In the genomic region with DNA sequence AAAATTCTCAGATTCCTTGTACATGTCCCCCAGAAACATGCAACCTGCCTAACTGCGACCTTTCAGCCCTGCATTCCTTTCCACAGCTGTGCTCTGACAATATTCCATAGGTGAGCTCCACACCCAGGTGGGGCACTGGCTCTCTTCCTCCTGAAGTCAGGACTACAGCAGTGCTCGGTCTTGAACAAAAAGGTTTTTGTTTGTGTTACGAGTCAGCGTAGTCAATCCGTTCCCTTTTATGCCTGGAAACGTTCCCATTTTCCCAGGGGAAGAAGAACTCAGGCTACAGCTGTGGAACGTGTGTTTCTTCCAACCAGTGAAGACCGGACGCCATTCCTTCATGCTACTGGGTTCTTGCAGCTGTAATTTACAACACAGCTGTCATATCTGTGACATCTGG, we compare ENCODE assay signal across 16 cellular contexts.
"Had no signal": no experiment of that assay in that cellular context is flagged by ENCODE, and none has a peak within 500 bp of the region (broad histone marks: within the 10 kb centered on the region; RNA-seq: fewer than 3 reads in every experiment).

No MANE protein-coding gene starts in this region.

- H3K4me3 Mint-ChIP-seq: activated CD8-positive, alpha-beta memory T cell treated with anti-CD3 and anti-CD28 coated beads, Interleukin-2, amount 10 ng/mL, durations not matched to agents 7 days and 5 days; activated naive CD4-positive, alpha-beta T cell treated with anti-CD3 and anti-CD28 coated beads for 36 hours; activated naive CD8-positive, alpha-beta T cell treated with anti-CD3 and anti-CD28 coated beads, Interleukin-2, amount 50 U/mL, for 24 hours; nephron; stimulated activated effector memory CD8-positive, alpha-beta T cell treated with anti-CD3 and anti-CD28 coated beads, Interleukin-12 subunit alpha, Interleukin-12 subunit beta, amount 100 ng/mL, for 72 hours had no signal

- H3K36me3 Mint-ChIP-seq: activated CD8-positive, alpha-beta memory T cell treated with anti-CD3 and anti-CD28 coated beads, Interleukin-2, amount 10 ng/mL, durations not matched to agents 7 days and 5 days; stimulated activated effector memory CD8-positive, alpha-beta T cell treated with anti-CD3 and anti-CD28 coated beads, Interleukin-12 subunit alpha, Interleukin-12 subunit beta, amount 100 ng/mL, for 72 hours had no signal

- H3K4me1 ChIP-seq: thyroid gland, uterus had no signal

- DNase-seq: activated CD4-positive, alpha-beta T cell treated with anti-CD3 and anti-CD28 coated beads for 1 hour; activated CD4-positive, alpha-beta T cell treated with anti-CD3 and anti-CD28 coated beads, Interleukin-2, amount 50 U/mL, for 48 hours; activated CD8-positive, alpha-beta memory T cell treated with anti-CD3 and anti-CD28 coated beads, Interleukin-2, amount 10 ng/mL, durations not matched to agents 7 days and 5 days; activated naive CD4-positive, alpha-beta T cell treated with anti-CD3 and anti-CD28 coated beads for 36 hours; activated naive CD8-positive, alpha-beta T cell treated with anti-CD3 and anti-CD28 coated beads, Interleukin-2, amount 50 U/mL, for 24 hours; activated T-cell treated with anti-CD3 and anti-CD28 coated beads, Interleukin-2, amount 50 U/mL, for 1 hour; aorta; erythroblast; hippocampal formation; mesendoderm; thyroid gland; uterus had no signal

- H3K27me3 ChIP-seq: thyroid gland, uterus had no signal

- H3K4me3 ChIP-seq: thyroid gland, uterus had no signal

- H3K4me1 Mint-ChIP-seq: activated CD8-positive, alpha-beta memory T cell treated with anti-CD3 and anti-CD28 coated beads, Interleukin-2, amount 10 ng/mL, durations not matched to agents 7 days and 5 days; activated naive CD8-positive, alpha-beta T cell treated with anti-CD3 and anti-CD28 coated beads, Interleukin-2, amount 50 U/mL, for 24 hours; nephron; stimulated activated effector memory CD8-positive, alpha-beta T cell treated with anti-CD3 and anti-CD28 coated beads, Interleukin-12 subunit alpha, Interleukin-12 subunit beta, amount 100 ng/mL, for 72 hours had no signal

- H3K27ac ChIP-seq: thyroid gland, uterus, VCaP had no signal

- ATAC-seq: activated CD8-positive, alpha-beta memory T cell treated with anti-CD3 and anti-CD28 coated beads, Interleukin-2, amount 10 ng/mL, durations not matched to agents 7 days and 5 days; activated naive CD8-positive, alpha-beta T cell treated with anti-CD3 and anti-CD28 coated beads, Interleukin-2, amount 50 U/mL, for 24 hours; stimulated activated effector memory CD8-positive, alpha-beta T cell treated with anti-CD3 and anti-CD28 coated beads, Interleukin-12 subunit alpha, Interleukin-12 subunit beta, amount 100 ng/mL, for 72 hours had no signal

- H3K9me3 Mint-ChIP-seq: activated naive CD4-positive, alpha-beta T cell treated with anti-CD3 and anti-CD28 coated beads for 36 hours; activated naive CD8-positive, alpha-beta T cell treated with anti-CD3 and anti-CD28 coated beads, Interleukin-2, amount 50 U/mL, for 24 hours; activated T-helper 2 cell treated with anti-CD3 and anti-CD28 coated beads, Interferon-gamma antibody, Interleukin-2, Interleukin-4, amounts not matched to agents 10 μg/mL and 5 μg/mL and 100 μg/mL, durations not matched to agents 14 hours and 24 hours and 36 hours; stimulated activated effector memory CD8-positive, alpha-beta T cell treated with anti-CD3 and anti-CD28 coated beads, Interleukin-12 subunit alpha, Interleukin-12 subunit beta, amount 100 ng/mL, for 72 hours had no signal

- H3K27ac Mint-ChIP-seq: activated CD8-positive, alpha-beta memory T cell treated with anti-CD3 and anti-CD28 coated beads, Interleukin-2, amount 10 ng/mL, durations not matched to agents 7 days and 5 days; activated naive CD4-positive, alpha-beta T cell treated with anti-CD3 and anti-CD28 coated beads for 36 hours; activated naive CD8-positive, alpha-beta T cell treated with anti-CD3 and anti-CD28 coated beads, Interleukin-2, amount 50 U/mL, for 24 hours; activated T-helper 2 cell treated with anti-CD3 and anti-CD28 coated beads, Interferon-gamma antibody, Interleukin-2, Interleukin-4, amounts not matched to agents 10 μg/mL and 5 μg/mL and 100 μg/mL, durations not matched to agents 14 hours and 24 hours and 36 hours; nephron; stimulated activated effector memory CD8-positive, alpha-beta T cell treated with anti-CD3 and anti-CD28 coated beads, Interleukin-12 subunit alpha, Interleukin-12 subunit beta, amount 100 ng/mL, for 72 hours had no signal

- H3K36me3 ChIP-seq: thyroid gland, uterus had no signal

- H3K9me3 ChIP-seq: thyroid gland, uterus had no signal
